Comparison of ENCODE assay signal across 1 cellular context in genomic region chr11:117629146-117629545, GRCh38.
TF ChIP-seq lines count a peak whose summit lies in the region.

No MANE protein-coding gene starts in this region.

TF ChIP-seq in H1, 55 proteins besides CTCF, POLR2A, EP300 and RAD21 (continued from another document):
- TF ChIP-seq, protein P1, sequence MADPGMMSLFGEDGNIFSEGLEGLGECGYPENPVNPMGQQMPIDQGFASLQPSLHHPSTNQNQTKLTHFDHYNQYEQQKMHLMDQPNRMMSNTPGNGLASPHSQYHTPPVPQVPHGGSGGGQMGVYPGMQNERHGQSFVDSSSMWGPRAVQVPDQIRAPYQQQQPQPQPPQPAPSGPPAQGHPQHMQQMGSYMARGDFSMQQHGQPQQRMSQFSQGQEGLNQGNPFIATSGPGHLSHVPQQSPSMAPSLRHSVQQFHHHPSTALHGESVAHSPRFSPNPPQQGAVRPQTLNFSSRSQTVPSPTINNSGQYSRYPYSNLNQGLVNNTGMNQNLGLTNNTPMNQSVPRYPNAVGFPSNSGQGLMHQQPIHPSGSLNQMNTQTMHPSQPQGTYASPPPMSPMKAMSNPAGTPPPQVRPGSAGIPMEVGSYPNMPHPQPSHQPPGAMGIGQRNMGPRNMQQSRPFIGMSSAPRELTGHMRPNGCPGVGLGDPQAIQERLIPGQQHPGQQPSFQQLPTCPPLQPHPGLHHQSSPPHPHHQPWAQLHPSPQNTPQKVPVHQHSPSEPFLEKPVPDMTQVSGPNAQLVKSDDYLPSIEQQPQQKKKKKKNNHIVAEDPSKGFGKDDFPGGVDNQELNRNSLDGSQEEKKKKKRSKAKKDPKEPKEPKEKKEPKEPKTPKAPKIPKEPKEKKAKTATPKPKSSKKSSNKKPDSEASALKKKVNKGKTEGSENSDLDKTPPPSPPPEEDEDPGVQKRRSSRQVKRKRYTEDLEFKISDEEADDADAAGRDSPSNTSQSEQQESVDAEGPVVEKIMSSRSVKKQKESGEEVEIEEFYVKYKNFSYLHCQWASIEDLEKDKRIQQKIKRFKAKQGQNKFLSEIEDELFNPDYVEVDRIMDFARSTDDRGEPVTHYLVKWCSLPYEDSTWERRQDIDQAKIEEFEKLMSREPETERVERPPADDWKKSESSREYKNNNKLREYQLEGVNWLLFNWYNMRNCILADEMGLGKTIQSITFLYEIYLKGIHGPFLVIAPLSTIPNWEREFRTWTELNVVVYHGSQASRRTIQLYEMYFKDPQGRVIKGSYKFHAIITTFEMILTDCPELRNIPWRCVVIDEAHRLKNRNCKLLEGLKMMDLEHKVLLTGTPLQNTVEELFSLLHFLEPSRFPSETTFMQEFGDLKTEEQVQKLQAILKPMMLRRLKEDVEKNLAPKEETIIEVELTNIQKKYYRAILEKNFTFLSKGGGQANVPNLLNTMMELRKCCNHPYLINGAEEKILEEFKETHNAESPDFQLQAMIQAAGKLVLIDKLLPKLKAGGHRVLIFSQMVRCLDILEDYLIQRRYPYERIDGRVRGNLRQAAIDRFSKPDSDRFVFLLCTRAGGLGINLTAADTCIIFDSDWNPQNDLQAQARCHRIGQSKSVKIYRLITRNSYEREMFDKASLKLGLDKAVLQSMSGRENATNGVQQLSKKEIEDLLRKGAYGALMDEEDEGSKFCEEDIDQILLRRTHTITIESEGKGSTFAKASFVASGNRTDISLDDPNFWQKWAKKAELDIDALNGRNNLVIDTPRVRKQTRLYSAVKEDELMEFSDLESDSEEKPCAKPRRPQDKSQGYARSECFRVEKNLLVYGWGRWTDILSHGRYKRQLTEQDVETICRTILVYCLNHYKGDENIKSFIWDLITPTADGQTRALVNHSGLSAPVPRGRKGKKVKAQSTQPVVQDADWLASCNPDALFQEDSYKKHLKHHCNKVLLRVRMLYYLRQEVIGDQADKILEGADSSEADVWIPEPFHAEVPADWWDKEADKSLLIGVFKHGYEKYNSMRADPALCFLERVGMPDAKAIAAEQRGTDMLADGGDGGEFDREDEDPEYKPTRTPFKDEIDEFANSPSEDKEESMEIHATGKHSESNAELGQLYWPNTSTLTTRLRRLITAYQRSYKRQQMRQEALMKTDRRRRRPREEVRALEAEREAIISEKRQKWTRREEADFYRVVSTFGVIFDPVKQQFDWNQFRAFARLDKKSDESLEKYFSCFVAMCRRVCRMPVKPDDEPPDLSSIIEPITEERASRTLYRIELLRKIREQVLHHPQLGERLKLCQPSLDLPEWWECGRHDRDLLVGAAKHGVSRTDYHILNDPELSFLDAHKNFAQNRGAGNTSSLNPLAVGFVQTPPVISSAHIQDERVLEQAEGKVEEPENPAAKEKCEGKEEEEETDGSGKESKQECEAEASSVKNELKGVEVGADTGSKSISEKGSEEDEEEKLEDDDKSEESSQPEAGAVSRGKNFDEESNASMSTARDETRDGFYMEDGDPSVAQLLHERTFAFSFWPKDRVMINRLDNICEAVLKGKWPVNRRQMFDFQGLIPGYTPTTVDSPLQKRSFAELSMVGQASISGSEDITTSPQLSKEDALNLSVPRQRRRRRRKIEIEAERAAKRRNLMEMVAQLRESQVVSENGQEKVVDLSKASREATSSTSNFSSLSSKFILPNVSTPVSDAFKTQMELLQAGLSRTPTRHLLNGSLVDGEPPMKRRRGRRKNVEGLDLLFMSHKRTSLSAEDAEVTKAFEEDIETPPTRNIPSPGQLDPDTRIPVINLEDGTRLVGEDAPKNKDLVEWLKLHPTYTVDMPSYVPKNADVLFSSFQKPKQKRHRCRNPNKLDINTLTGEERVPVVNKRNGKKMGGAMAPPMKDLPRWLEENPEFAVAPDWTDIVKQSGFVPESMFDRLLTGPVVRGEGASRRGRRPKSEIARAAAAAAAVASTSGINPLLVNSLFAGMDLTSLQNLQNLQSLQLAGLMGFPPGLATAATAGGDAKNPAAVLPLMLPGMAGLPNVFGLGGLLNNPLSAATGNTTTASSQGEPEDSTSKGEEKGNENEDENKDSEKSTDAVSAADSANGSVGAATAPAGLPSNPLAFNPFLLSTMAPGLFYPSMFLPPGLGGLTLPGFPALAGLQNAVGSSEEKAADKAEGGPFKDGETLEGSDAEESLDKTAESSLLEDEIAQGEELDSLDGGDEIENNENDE (IDR thresholded peaks at IDR 0.05; ENCODE audit: insufficient replicate concordance, low read length): no peak
- TF ChIP-seq GTF2F1 (IDR thresholded peaks at IDR 0.05; ENCODE audit: borderline replicate concordance, low read depth, low read length): no peak
- TF ChIP-seq POU5F1 (IDR thresholded peaks at IDR 0.05; ENCODE audit: low read depth, low read length): no peak
- no peak for TF ChIP-seq CBX8 (IDR thresholded peaks at IDR 0.05; ENCODE audit: borderline replicate concordance, low read depth, low read length)
- no peak for TF ChIP-seq TAF7 (optimal IDR thresholded peaks at IDR 0.05; ENCODE audit: borderline replicate concordance, low read depth, low read length)
- TF ChIP-seq SAP30 (IDR thresholded peaks at IDR 0.05; ENCODE audit: insufficient read depth, insufficient replicate concordance, low read length): no peak
TF ChIP-seq in H1: peak in this region for 0.
